Comparison of ENCODE assay signal across 15 cellular contexts in the genomic region with DNA sequence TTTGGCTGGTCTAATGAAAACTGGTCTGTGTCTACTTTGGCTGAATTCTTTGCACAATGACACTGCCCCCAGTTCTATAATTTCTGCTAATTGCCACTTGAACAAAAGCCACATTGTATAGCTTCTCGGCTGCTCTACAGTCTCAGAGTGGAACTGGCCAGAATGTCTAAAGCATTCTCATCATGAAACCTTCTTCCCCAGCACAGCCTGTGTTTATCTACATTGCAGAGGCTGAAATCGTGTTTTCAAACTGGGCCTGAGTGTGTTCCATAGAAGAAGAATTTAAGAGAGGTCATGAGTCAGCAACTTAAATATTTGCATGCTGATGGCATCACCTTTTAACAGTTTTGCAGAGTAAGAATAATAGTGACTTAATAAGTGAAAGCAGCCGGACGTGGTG.
DNase-seq lines count a peak whose midpoint lies in the region; ATAC-seq and TF ChIP-seq lines count a peak whose summit lies in the region.
"Had no signal": no experiment of that assay in that cellular context is flagged by ENCODE, and none has a peak within 500 bp of the region (broad histone marks: within the 10 kb centered on the region; RNA-seq: fewer than 3 reads in every experiment).

No MANE protein-coding gene starts in this region.

- CTCF ChIA-PET in Panc1 (lab: Charles Lee): no interaction called here

- no peaks in the 10 kb centered on the region for H3K9me3 ChIP-seq in Panc1 (ENCODE audit: control insufficient read depth, insufficient read depth, low read depth, low read length)
- H3K9me3 ChIP-seq in smooth muscle cell (replicated peaks; ENCODE audit: low read depth): no peaks in the 10 kb centered on the region
- H3K9me3 ChIP-seq in MG63: no peaks in the 10 kb centered on the region

- H3K4me1 ChIP-seq in Panc1 (ENCODE audit: control insufficient read depth, insufficient read depth, low read length): no peaks in the 10 kb centered on the region
- H3K4me1 ChIP-seq in smooth muscle cell (ENCODE audit: low read depth): no peaks in the 10 kb centered on the region

- no peak overlapping the region for H3K9ac ChIP-seq in smooth muscle cell (ENCODE audit: low read depth)

- no peaks in the 10 kb centered on the region for H3K79me2 ChIP-seq in smooth muscle cell (ENCODE audit: low read depth)

- H3K27ac ChIP-seq in Panc1 (ENCODE audit: low read length) (no peak overlapping the region), smooth muscle cell (ENCODE audit: low read depth) (peak overlapping the region; percentile 23)
- H3K27ac ChIP-seq: skin epidermis had no signal

- H2AFZ ChIP-seq in smooth muscle cell (ENCODE audit: low read depth): no peak overlapping the region

- H3K4me3 ChIP-seq in Panc1 (ENCODE audit: low read depth in 2 of 2, low read length in 2 of 2): no peak overlapping the region
- H3K4me3 ChIP-seq in smooth muscle cell: no peak overlapping the region
- H3K4me3 ChIP-seq in MG63: no peak overlapping the region
- H3K4me3 ChIP-seq: skin epidermis had no signal

- H3K27me3 ChIP-seq in Panc1 (ENCODE audit: control insufficient read depth, insufficient read depth, low read length) (no peaks in the 10 kb centered on the region), smooth muscle cell (ENCODE audit: low read depth) (no peaks in the 10 kb centered on the region), MG63 (no peaks in the 10 kb centered on the region)

- no peak for TF ChIP-seq CTCF in Panc1 (IDR thresholded peaks at IDR 0.05)
- TF ChIP-seq CTCF in smooth muscle cell (IDR thresholded peaks at IDR 0.05; ENCODE audit: borderline replicate concordance, insufficient read depth, poor library complexity, severe bottlenecking): no peak

- no TSS peak for BruUV-seq in Panc1 (replicated peaks; lab: Mats Ljungman, UMichigan)

- H3F3A ChIP-seq in smooth muscle cell (ENCODE audit: low read depth): no peaks in the 10 kb centered on the region

- 23% methylated on average over 4 of the region's 4 CpGs for WGBS in smooth muscle cell (ENCODE audit: low lambda C conversion rate)

- intact Hi-C loops in Panc1 (cut with micrococcal nuclease; ENCODE audit: unreplicated experiment): no loop called here

- ATAC-seq in Panc1 (peak; percentile 63), GM21447 (IDR thresholded peaks at IDR 0.05; ENCODE audit: unreplicated experiment) (no peak)
- ATAC-seq: activated CD8-positive, alpha-beta T cell treated with anti-CD3 and anti-CD28 coated beads for 36 hours; activated T-helper 17 cell treated with anti-CD3 and anti-CD28 coated beads, Interleukin-2, amount 50 U/mL, for 72 hours had no signal

- in situ Hi-C loops in Panc1 (cut with HindIII; ENCODE audit: low pct_unique_long_range_greater_than_20kb, low sequenced_read_pairs): no loop called here

- no peaks in the 10 kb centered on the region for H4K20me1 ChIP-seq in smooth muscle cell (ENCODE audit: low read depth)

- peak; percentile 36 for DNase-seq in NCI-H2029 treated with DMSO at 0.1 percent for 48 hours (lab: John Stamatoyannopoulos, UW)
- DNase-seq in NCI-H2029 (lab: John Stamatoyannopoulos, UW): no peak
- DNase-seq in Panc1 (ENCODE audit: low read depth, low spot score): peak; percentile 27
- peak; percentile 77 for DNase-seq in foreskin melanocyte
- no peak for DNase-seq in smooth muscle cell (lab: John Stamatoyannopoulos, UW; ENCODE audit: unreplicated experiment)
- DNase-seq in HUDEP-2 (lab: John Stamatoyannopoulos, UW; ENCODE audit: unreplicated experiment in 76 of 76): no peak
- DNase-seq in MG63: no peak
- DNase-seq: activated CD8-positive, alpha-beta T cell treated with anti-CD3 and anti-CD28 coated beads for 36 hours; GOT3; mesenchymal stem cell; NCI-H187; stimulated activated naive CD4-positive, alpha-beta T cell had no signal

- no peaks in the 10 kb centered on the region for H3K36me3 ChIP-seq in Panc1 (ENCODE audit: control insufficient read depth, insufficient read depth, low read length)
- H3K36me3 ChIP-seq in smooth muscle cell (ENCODE audit: low read depth): no peaks in the 10 kb centered on the region
- no peaks in the 10 kb centered on the region for H3K36me3 ChIP-seq in MG63

- no peak overlapping the region for H3K4me2 ChIP-seq in smooth muscle cell

- POLR2A ChIA-PET in Panc1 (lab: Charles Lee): interaction anchor here (0.5 kb wide), 1 partner anchor 10 kb away, joined by 3 read pairs; no protein-coding TSS in a partner anchor

Comparison
In these comparisons a context has a peak if more than half of its experiments do, and no peak if none do; other contexts are left out.
1. DNase-seq: peak in NCI-H2029 treated with DMSO at 0.1 percent for 48 hours (single experiment), Panc1 (single experiment) and foreskin melanocyte (single experiment); none in NCI-H2029 (single experiment), smooth muscle cell (single experiment), HUDEP-2 (0 of 76) and MG63 (single experiment).